8 cellular contexts compared by ENCODE assay signal in the genomic region with DNA sequence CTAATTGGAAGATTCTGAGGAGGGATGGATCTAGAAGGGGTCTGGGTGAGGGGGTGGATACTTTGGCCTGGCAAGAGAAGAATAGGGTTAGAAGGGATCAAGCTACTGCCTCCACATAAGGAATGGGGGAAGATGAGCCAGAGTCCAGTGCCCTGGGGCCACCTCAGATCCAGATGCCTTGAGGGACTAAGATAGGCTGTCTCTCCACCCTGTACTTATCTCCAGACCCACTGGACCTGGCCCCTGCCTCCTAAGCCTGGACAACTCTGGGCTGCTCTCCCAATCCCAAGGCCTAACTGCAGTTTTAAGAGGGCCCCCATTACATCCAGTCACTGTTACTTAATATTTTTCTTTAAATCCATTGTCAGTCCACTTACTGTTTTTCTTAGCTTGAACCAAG. TPM values are rescaled to one million over a fixed set of nuclear protein-coding genes. Genes with fewer than 3 reads are reported as not detected.
A peak's percentile ranks its signal among the peaks of the same experiment; 100 is the strongest.
DNase-seq lines count a peak whose midpoint lies in the region; ATAC-seq, FAIRE-seq and TF ChIP-seq lines count a peak whose summit lies in the region.

No MANE protein-coding gene starts in this region.

- no peak overlapping the region for H2AFZ ChIP-seq in GM23248

- peak overlapping the region; percentile 95 for H3K4me2 ChIP-seq in GM23248 (ENCODE audit: unreplicated experiment)
- H3K4me2 ChIP-seq in skeletal muscle satellite cell (ENCODE audit: low read length), result peak overlapping the region; percentile 96

- no peaks in the 10 kb centered on the region for H3K9me3 ChIP-seq in GM23248 (ENCODE audit: low read depth)
- H3K9me3 ChIP-seq in skeletal muscle satellite cell (replicated peaks; ENCODE audit: low read length), result no peaks in the 10 kb centered on the region

- TF ChIP-seq CTCF in WTC11 (IDR thresholded peaks at IDR 0.05), result no peak
- TF ChIP-seq CTCF in glutamatergic neuron (IDR thresholded peaks at IDR 0.05; ENCODE audit: partially characterized antibody, unreplicated experiment), result no peak

- H3K36me3 Mint-ChIP-seq in WTC11, result no peaks in the 10 kb centered on the region
- H3K36me3 Mint-ChIP-seq in glutamatergic neuron (ENCODE audit: unreplicated experiment), result no peaks in the 10 kb centered on the region

- no peaks in the 10 kb centered on the region for H3K9me2 ChIP-seq in GM23248 (ENCODE audit: insufficient read depth)

- H3F3A ChIP-seq in GM23248 (ENCODE audit: insufficient read depth), result peaks cover 27% of the 10 kb centered on the region

- no peaks in the 10 kb centered on the region for H3K9me3 Mint-ChIP-seq in WTC11
- H3K9me3 Mint-ChIP-seq in glutamatergic neuron (ENCODE audit: unreplicated experiment), result peaks cover 16% of the 10 kb centered on the region

- no peak for DNase-seq in GM23248
- DNase-seq in WTC11 (ENCODE audit: low spot score), result no peak
- DNase-seq in glutamatergic neuron, result no peak
- no peak for DNase-seq in NCI-H2107 treated with DMSO at 0.1 percent for 48 hours (lab: John Stamatoyannopoulos, UW; ENCODE audit: unreplicated experiment)
- DNase-seq in HTR-8/SVneo (ENCODE audit: insufficient read length, low spot score), result no peak
- no peak for DNase-seq in NCI-H2227 (lab: John Stamatoyannopoulos, UW; ENCODE audit: unreplicated experiment)
- no peak for DNase-seq in AG08396 (ENCODE audit: low spot score)

- in situ Hi-C loops in GM23248 (cut with MboI), result no loop called here

- POLR2A ChIA-PET in WTC11 (lab: Charles Lee), result interaction anchor here (1.0 kb wide), 1 partner anchor 8 kb away, joined by 3 read pairs; no protein-coding TSS in a partner anchor

- peak overlapping the region; percentile 68 for H3K27ac ChIP-seq in GM23248

- CTCF ChIA-PET in WTC11 (lab: Charles Lee), result interaction anchor here (1.7 kb wide), 1 partner anchor 262 kb away, joined by 3 read pairs; no protein-coding TSS in a partner anchor

- H3K4me3 ChIP-seq in GM23248 (peak overlapping the region; percentile 89), skeletal muscle satellite cell (ENCODE audit: low read length) (peak overlapping the region; percentile 96)

- H3K4me3 Mint-ChIP-seq in WTC11 (peak overlapping the region; percentile 95), glutamatergic neuron (ENCODE audit: unreplicated experiment) (peak overlapping the region; percentile 100)

- H3K36me3 ChIP-seq in GM23248 (ENCODE audit: low read depth) (no peaks in the 10 kb centered on the region), skeletal muscle satellite cell (ENCODE audit: insufficient read depth, low read length) (peaks cover 12% of the 10 kb centered on the region)

- H3K4me1 Mint-ChIP-seq in WTC11 (peaks cover 18% of the 10 kb centered on the region), glutamatergic neuron (ENCODE audit: low read depth, unreplicated experiment) (peaks cover 25% of the 10 kb centered on the region)

- FAIRE-seq in HTR-8/SVneo (lab: Jason Lieb, UNC), result no peak

- peak overlapping the region; percentile 91 for H3K27ac Mint-ChIP-seq in WTC11
- H3K27ac Mint-ChIP-seq in glutamatergic neuron (ENCODE audit: unreplicated experiment), result peak overlapping the region; percentile 99

- peaks cover 67% of the 10 kb centered on the region for H3K79me2 ChIP-seq in GM23248 (ENCODE audit: insufficient read depth)

- no peak for ATAC-seq in WTC11

- H3K27me3 Mint-ChIP-seq in WTC11 (ENCODE audit: low read depth), result no peaks in the 10 kb centered on the region
- peaks cover 7% of the 10 kb centered on the region for H3K27me3 Mint-ChIP-seq in glutamatergic neuron (ENCODE audit: unreplicated experiment)

- no peaks in the 10 kb centered on the region for H4K20me1 ChIP-seq in GM23248 (ENCODE audit: insufficient read depth)

- H3K4me1 ChIP-seq in GM23248 (ENCODE audit: insufficient read depth) (peaks cover 45% of the 10 kb centered on the region), skeletal muscle satellite cell (ENCODE audit: control insufficient read depth, insufficient read depth, low read length) (peaks cover 45% of the 10 kb centered on the region)

- H3K27me3 ChIP-seq in GM23248 (replicated peaks; ENCODE audit: insufficient read depth), result no peaks in the 10 kb centered on the region
- no peaks in the 10 kb centered on the region for H3K27me3 ChIP-seq in skeletal muscle satellite cell (ENCODE audit: control insufficient read depth, insufficient read depth, low read length)

- peak overlapping the region; percentile 90 for H3K9ac ChIP-seq in GM23248
- H3K9ac ChIP-seq in skeletal muscle satellite cell (ENCODE audit: low read depth, low read length), result peak overlapping the region; percentile 91

TF ChIP-seq in WTC11, 78 proteins besides CTCF, POLR2A, EP300 and RAD21:
- TF ChIP-seq OVOL2 (CRISPR knock-in tag; IDR thresholded peaks at IDR 0.05; ENCODE audit: borderline replicate concordance) (no peak), SMAD4 (CRISPR knock-in tag; IDR thresholded peaks at IDR 0.05) (no peak), MYBL2 (CRISPR knock-in tag; IDR thresholded peaks at IDR 0.05) (no peak), TCF7 (CRISPR knock-in tag; IDR thresholded peaks at IDR 0.05; ENCODE audit: low read depth) (no peak)
TF ChIP-seq in WTC11: peak in this region for 0.

RNA-seq across cellular contexts. Expression of a gene that starts 2.0 kb away (rescaled TPM):
- 66.9 and 76.4 TPM in 2 replicates for total RNA-seq in GM23248 (2014; rRNA removed; shearing (Covaris generic))
- polyA plus RNA-seq in GM23248 (2016; fragmentation: Nextera tagmentation; extraction: Ambion mirVana), result 31.1 and 42.7 TPM in 2 replicates
- total RNA-seq in WTC11 (2021) (64.5 to 76.2 TPM (median 66.5 TPM) in 3 replicates), glutamatergic neuron (ENCODE audit: unreplicated experiment) (213 TPM)
- 25.9 and 28.6 TPM in 2 replicates for total RNA-seq in skeletal muscle satellite cell (2012; rRNA removed)

RNA-seq across cellular contexts. Expression of a gene that starts 17.4 kb away (rescaled TPM):
- total RNA-seq in GM23248 (2014; rRNA removed; shearing (Covaris generic)), result 889 and 951 TPM in 2 replicates
- 1,073 and 1,100 TPM in 2 replicates for polyA plus RNA-seq in GM23248 (2016; fragmentation: Nextera tagmentation; extraction: Ambion mirVana)
- total RNA-seq in WTC11 (2021) (370 to 399 TPM (median 383 TPM) in 3 replicates), glutamatergic neuron (ENCODE audit: unreplicated experiment) (315 TPM)
- 395 and 485 TPM in 2 replicates for total RNA-seq in skeletal muscle satellite cell (2012; rRNA removed)

RNA-seq across cellular contexts. Expression of a gene that starts 22.0 kb away (rescaled TPM):
- 27.8 and 55.5 TPM in 2 replicates for total RNA-seq in GM23248 (2014; rRNA removed; shearing (Covaris generic))
- 28.3 and 31.2 TPM in 2 replicates for polyA plus RNA-seq in GM23248 (2016; fragmentation: Nextera tagmentation; extraction: Ambion mirVana)
- 36.6 to 42.3 TPM (median 38.0 TPM) in 3 replicates for total RNA-seq in WTC11 (2021)
- 41.6 TPM for total RNA-seq in glutamatergic neuron (ENCODE audit: unreplicated experiment)
- total RNA-seq in skeletal muscle satellite cell (2012; rRNA removed), result 21.0 and 23.4 TPM in 2 replicates

RNA-seq across cellular contexts. Expression of a gene that starts 28.8 kb away (rescaled TPM):
- 47.8 and 56.5 TPM in 2 replicates for total RNA-seq in GM23248 (2014; rRNA removed; shearing (Covaris generic))
- polyA plus RNA-seq in GM23248 (2016; fragmentation: Nextera tagmentation; extraction: Ambion mirVana), result 58.6 and 59.1 TPM in 2 replicates
- total RNA-seq in WTC11 (2021) (49.7 to 63.6 TPM (median 50.0 TPM) in 3 replicates), glutamatergic neuron (ENCODE audit: unreplicated experiment) (87.9 TPM)
- total RNA-seq in skeletal muscle satellite cell (2012; rRNA removed), result 32.7 and 37.8 TPM in 2 replicates
